Comparison of ENCODE assay signal across 18 cellular contexts in genomic region chr2:222292113-222292737, GRCh38. TPM values are rescaled to one million over a fixed set of nuclear protein-coding genes. Genes with fewer than 3 reads are reported as not detected.
"Had no signal": no experiment of that assay in that cellular context is flagged by ENCODE, and none has a peak within 500 bp of the region (broad histone marks: within the 10 kb centered on the region; RNA-seq: fewer than 3 reads in every experiment).

No MANE protein-coding gene starts in this region.

- H3K9me3 Mint-ChIP-seq: activated naive CD4-positive, alpha-beta T cell treated with anti-CD3 and anti-CD28 coated beads for 36 hours; activated naive CD8-positive, alpha-beta T cell treated with anti-CD3 and anti-CD28 coated beads, Interleukin-2, amount 50 U/mL, for 24 hours; activated T-helper 17 cell treated with anti-CD3 and anti-CD28 coated beads, Interleukin-2, amount 50 U/mL, for 72 hours; dendritic cell treated with granulocyte-macrophage colony-stimulating factor and Interleukin-4, amounts not matched to agents 40 ng/mL and 50 ng/mL, for 4 days; stimulated activated effector memory CD8-positive, alpha-beta T cell treated with anti-CD3 and anti-CD28 coated beads, Interleukin-12 subunit alpha, Interleukin-12 subunit beta, amount 100 ng/mL, for 72 hours; T-cell had no signal

- H3K27ac Mint-ChIP-seq: activated naive CD4-positive, alpha-beta T cell treated with anti-CD3 and anti-CD28 coated beads for 36 hours; activated naive CD8-positive, alpha-beta T cell treated with anti-CD3 and anti-CD28 coated beads, Interleukin-2, amount 50 U/mL, for 24 hours; activated T-helper 17 cell treated with anti-CD3 and anti-CD28 coated beads, Interleukin-2, amount 50 U/mL, for 72 hours; dendritic cell treated with granulocyte-macrophage colony-stimulating factor and Interleukin-4, amounts not matched to agents 40 ng/mL and 50 ng/mL, for 4 days; stimulated activated effector memory CD8-positive, alpha-beta T cell treated with anti-CD3 and anti-CD28 coated beads, Interleukin-12 subunit alpha, Interleukin-12 subunit beta, amount 100 ng/mL, for 72 hours had no signal

- H3K36me3 Mint-ChIP-seq: T-cell had no signal

- H3K4me3 Mint-ChIP-seq: activated naive CD4-positive, alpha-beta T cell treated with anti-CD3 and anti-CD28 coated beads for 36 hours; activated naive CD8-positive, alpha-beta T cell treated with anti-CD3 and anti-CD28 coated beads, Interleukin-2, amount 50 U/mL, for 24 hours; activated T-helper 17 cell treated with anti-CD3 and anti-CD28 coated beads, Interleukin-2, amount 50 U/mL, for 72 hours; dendritic cell treated with granulocyte-macrophage colony-stimulating factor and Interleukin-4, amounts not matched to agents 40 ng/mL and 50 ng/mL, for 4 days; stimulated activated effector memory CD8-positive, alpha-beta T cell treated with anti-CD3 and anti-CD28 coated beads, Interleukin-12 subunit alpha, Interleukin-12 subunit beta, amount 100 ng/mL, for 72 hours; T-cell had no signal

- DNase-seq: activated CD4-positive, CD25-positive, alpha-beta regulatory T cell treated with anti-CD3 and anti-CD28 coated beads, Interleukin-2, amount 50 U/mL, for 72 hours; activated naive CD4-positive, alpha-beta T cell treated with anti-CD3 and anti-CD28 coated beads for 36 hours; activated naive CD8-positive, alpha-beta T cell treated with anti-CD3 and anti-CD28 coated beads, Interleukin-2, amount 50 U/mL, for 24 hours; aorta; caudate nucleus; mesendoderm; pancreas; SK-N-SH; stimulated activated CD4-positive, alpha-beta T cell treated with anti-CD3 and anti-CD28 coated beads, Interleukin-12 subunit alpha, Interleukin-12 subunit beta, amount 100 ng/mL, for 4 hours; T-cell; T1000; tibial artery had no signal

RNA-seq across cellular contexts. Expression of gene PAX3, which starts 6.6 kb away (rescaled TPM):
- polyA plus RNA-seq: aorta, hepatocyte, liver, neural cell, pancreas, SK-N-SH had no signal
